In the genomic region with DNA sequence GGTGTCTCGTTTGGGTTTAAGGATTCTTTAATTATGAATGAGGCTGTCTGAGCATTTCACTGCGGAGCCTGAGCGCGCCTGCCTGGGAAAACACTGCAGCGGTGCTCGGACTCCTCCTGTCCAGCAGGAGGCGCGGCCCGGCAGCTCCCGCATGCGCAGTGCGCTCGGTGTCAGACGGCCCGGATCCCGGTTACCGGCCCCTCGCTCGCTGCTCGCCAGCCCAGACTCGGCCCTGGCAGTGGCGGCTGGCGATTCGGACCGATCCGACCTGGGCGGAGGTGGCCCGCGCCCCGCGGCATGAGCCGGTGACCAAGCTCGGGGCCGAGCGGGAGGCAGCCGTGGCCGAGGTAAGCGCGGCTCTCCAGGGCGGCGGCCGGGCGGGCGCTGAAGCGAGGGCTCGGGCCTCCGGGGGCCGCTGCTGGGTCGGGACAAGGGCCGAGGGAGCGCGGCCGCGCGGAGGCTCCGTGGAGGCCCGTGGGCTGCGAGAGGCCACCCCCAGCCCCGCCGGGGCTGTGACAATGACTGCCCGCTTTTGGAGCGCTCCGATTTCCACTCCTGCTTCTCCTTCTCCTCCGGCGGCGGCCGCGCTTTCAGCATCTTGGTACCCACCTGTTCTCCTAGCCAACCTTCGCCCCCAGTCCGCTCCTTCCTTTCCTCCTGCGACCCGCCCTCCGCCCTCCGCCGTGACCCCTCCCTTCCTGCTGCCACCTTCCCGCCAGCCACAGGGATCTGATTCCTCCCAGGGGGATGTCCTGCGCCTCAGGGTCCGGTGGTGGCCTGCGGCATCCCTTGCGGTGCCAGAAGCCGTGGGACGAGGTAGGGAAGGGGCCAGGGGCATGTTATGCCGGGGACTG, we compare ENCODE assay signal across 8 cellular contexts. TPM values are rescaled to one million over a fixed set of nuclear protein-coding genes. Genes with fewer than 3 reads are reported as not detected.
DNase-seq lines count a peak whose midpoint lies in the region; ATAC-seq and TF ChIP-seq lines count a peak whose summit lies in the region.

Gene EXT2 (plus strand): TSS at position 173 of the 854 bp plus-strand sequence. CDS start 12,035 bp downstream, outside the sequence.

- peak within 1 kb of the TSS; percentile 3 for H3K27ac Mint-ChIP-seq in activated CD8-positive, alpha-beta memory T cell treated with anti-CD3 and anti-CD28 coated beads, Interleukin-2, amount 10 ng/mL, durations not matched to agents 7 days and 5 days
- peak within 1 kb of the TSS; percentile 58 for H3K27ac Mint-ChIP-seq in mesothelial cell of epicardium

- TF ChIP-seq CTCF in mesothelial cell of epicardium (IDR thresholded peaks at IDR 0.05; ENCODE audit: unreplicated experiment) = peak; percentile 88

- peak; percentile 91 for ATAC-seq in GM21360 (IDR thresholded peaks at IDR 0.05; ENCODE audit: unreplicated experiment)
- peak; percentile 97 for ATAC-seq in activated CD8-positive, alpha-beta memory T cell treated with anti-CD3 and anti-CD28 coated beads, Interleukin-2, amount 10 ng/mL, durations not matched to agents 7 days and 5 days

- H3K9me3 Mint-ChIP-seq in activated CD8-positive, alpha-beta memory T cell treated with anti-CD3 and anti-CD28 coated beads, Interleukin-2, amount 10 ng/mL, durations not matched to agents 7 days and 5 days (ENCODE audit: low read depth) = no peaks in the 10 kb centered on the region
- H3K9me3 Mint-ChIP-seq in mesothelial cell of epicardium = no peaks in the 10 kb centered on the region

- peaks cover 23% of the 10 kb centered on the region for H3K4me1 Mint-ChIP-seq in activated CD8-positive, alpha-beta memory T cell treated with anti-CD3 and anti-CD28 coated beads, Interleukin-2, amount 10 ng/mL, durations not matched to agents 7 days and 5 days
- H3K4me1 Mint-ChIP-seq in mesothelial cell of epicardium = peaks cover 12% of the 10 kb centered on the region

- CTCF ChIA-PET in activated CD8-positive, alpha-beta memory T cell treated with anti-CD3 and anti-CD28 coated beads, Interleukin-2, amount 10 ng/mL, durations not matched to agents 7 days and 5 days (lab: Charles Lee) = interaction anchor here (0.5 to 5.4 kb wide), 23 partner anchors 9 to 916 kb away, joined by 3 to 88 read pairs (median 4); partner anchors contain the start of gene ACCS

- peak within 1 kb of the TSS; percentile 78 for H3K4me3 Mint-ChIP-seq in activated CD8-positive, alpha-beta memory T cell treated with anti-CD3 and anti-CD28 coated beads, Interleukin-2, amount 10 ng/mL, durations not matched to agents 7 days and 5 days
- peak within 1 kb of the TSS; percentile 78 for H3K4me3 Mint-ChIP-seq in mesothelial cell of epicardium

- H3K27me3 Mint-ChIP-seq in activated CD8-positive, alpha-beta memory T cell treated with anti-CD3 and anti-CD28 coated beads, Interleukin-2, amount 10 ng/mL, durations not matched to agents 7 days and 5 days = peaks cover 11% of the 10 kb centered on the region
- H3K27me3 Mint-ChIP-seq in mesothelial cell of epicardium (ENCODE audit: low read depth) = no peaks in the 10 kb centered on the region

- DNase-seq in Caki2 (ENCODE audit: low read depth) = peak; percentile 65
- peak; percentile 63 for DNase-seq in HT1080 (ENCODE audit: low read depth)
- peak; percentile 70 for DNase-seq in NOMO-1 treated with DMSO at 0.1 percent for 48 hours (lab: John Stamatoyannopoulos, UW; ENCODE audit: unreplicated experiment)
- peak; percentile 89 for DNase-seq in activated CD8-positive, alpha-beta memory T cell treated with anti-CD3 and anti-CD28 coated beads, Interleukin-2, amount 10 ng/mL, durations not matched to agents 7 days and 5 days
- DNase-seq in mesothelial cell of epicardium (ENCODE audit: low spot score in 2 of 2, unreplicated experiment in 2 of 2) = peak; percentile 80 to 92
- DNase-seq in stimulated activated CD8-positive, alpha-beta memory T cell treated with anti-CD3 and anti-CD28 coated beads, Interleukin-15, amount 100 ng/mL, for 4 hours (ENCODE audit: low read depth in 2 of 2) = peak; percentile 66 to 74

- peaks cover 3% of the 10 kb centered on the region for H3K36me3 Mint-ChIP-seq in activated CD8-positive, alpha-beta memory T cell treated with anti-CD3 and anti-CD28 coated beads, Interleukin-2, amount 10 ng/mL, durations not matched to agents 7 days and 5 days
- peaks cover 7% of the 10 kb centered on the region for H3K36me3 Mint-ChIP-seq in mesothelial cell of epicardium

- in situ Hi-C loops in Caki2 (cut with HindIII; ENCODE audit: low pct_unique_long_range_greater_than_20kb, low sequenced_read_pairs) (no loop called here), endometrial microvascular endothelial cells (cut with HindIII; ENCODE audit: inconsistent ontology term, low pct_unique_long_range_greater_than_20kb, low sequenced_read_pairs) (no loop called here)

RNA-seq across cellular contexts. Expression of gene EXT2, which starts in this region (rescaled TPM):
- 84.2 and 89.6 TPM in 2 replicates for total RNA-seq in Caki2 (2014; rRNA removed; shearing (Covaris generic); ENCODE audit: low replicate concordance)
- 117 and 120 TPM in 2 replicates for total RNA-seq in HT1080 (2014; rRNA removed; shearing (Covaris generic))
- 95.4 and 109 TPM in 2 replicates for polyA plus RNA-seq in HT1080 (2015; cell fraction: cytosol; rRNA removed)
- polyA plus RNA-seq in HT1080 (2015; cell fraction: nucleus; rRNA removed) = 228 and 239 TPM in 2 replicates
- 10 to 100 TPM; 21.5 to 26.1 TPM for total RNA-seq in activated CD8-positive, alpha-beta memory T cell treated with anti-CD3 and anti-CD28 coated beads, Interleukin-2, amount 10 ng/mL, durations not matched to agents 7 days and 5 days
- total RNA-seq in endometrial microvascular endothelial cells (ENCODE audit: inconsistent ontology term) = 97.4 TPM
- 74.9 to 77.7 TPM (median 75.0 TPM) in 3 replicates for total RNA-seq in mesothelial cell of epicardium

Comparison
In these comparisons a context has a peak if more than half of its experiments do, and no peak if none do; other contexts are left out.
1. Peak in every context shown above with its lines: DNase-seq and ATAC-seq.